8 cellular contexts compared by ENCODE assay signal in the genomic region with DNA sequence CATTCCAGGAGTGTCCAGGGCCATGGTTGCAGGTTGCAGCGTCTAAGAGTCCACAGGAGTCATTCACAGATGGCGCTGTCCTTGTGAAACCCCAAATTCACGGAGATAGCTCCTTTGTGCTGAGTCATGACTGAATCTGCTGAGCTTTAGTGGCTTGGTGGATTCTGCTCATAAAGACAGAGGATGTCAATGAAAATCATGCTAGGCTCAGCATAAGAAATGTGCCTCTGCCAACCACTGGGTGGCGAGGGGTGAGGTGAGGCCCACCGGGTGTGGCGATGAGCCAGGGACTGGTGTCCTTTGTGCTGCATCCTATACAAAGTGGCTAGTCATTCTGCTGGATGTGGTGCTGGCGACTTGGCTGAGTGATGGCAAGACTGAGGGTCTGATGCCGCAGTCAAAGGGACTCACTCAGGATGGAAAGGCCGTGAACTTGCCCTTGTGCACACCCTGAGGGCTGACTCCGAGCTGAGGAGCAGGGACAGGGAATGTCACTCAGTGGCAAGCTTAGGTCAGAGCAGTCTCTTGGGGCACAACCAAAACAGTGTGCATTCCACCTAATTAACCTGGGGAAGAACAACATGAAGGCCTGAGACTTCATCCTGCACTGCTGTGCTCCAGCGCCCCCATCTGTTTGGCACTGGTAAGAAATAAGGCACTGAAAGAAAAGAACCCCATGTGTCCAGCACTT.
DNase-seq lines count a peak whose midpoint lies in the region; ATAC-seq and TF ChIP-seq lines count a peak whose summit lies in the region.

No MANE protein-coding gene starts in this region.

- TF ChIP-seq CTCF in liver (IDR thresholded peaks at IDR 0.05; ENCODE audit: low read depth, low read length, missing input control) (no peak), stomach (IDR thresholded peaks at IDR 0.05) (no peak)

- TF ChIP-seq RAD21 in liver (IDR thresholded peaks at IDR 0.05): peak; percentile 28 to 48

- H3K36me3 ChIP-seq in liver (ENCODE audit: control insufficient read depth in 4 of 4, insufficient read depth in 3 of 4, low read depth in 1 of 4, low read length in 3 of 4) (peaks cover 0 to 8% (median 3%) of the 10 kb centered on the region in 4 donors), stomach (peaks cover 0 to 39% (median 31%) of the 10 kb centered on the region in 4 donors)

- no peak for TF ChIP-seq EP300 in stomach (IDR thresholded peaks at IDR 0.05)

- POLR2A ChIA-PET in activated naive CD8-positive, alpha-beta T cell treated with anti-CD3 and anti-CD28 coated beads, Interleukin-2, amount 10 ng/mL, durations not matched to agents 7 days and 5 days (lab: Charles Lee): no interaction called here

- intact Hi-C loops in stomach (cut with DNase I; ENCODE audit: low total_unique reads): no loop called here

- H3K27ac Mint-ChIP-seq in activated naive CD8-positive, alpha-beta T cell treated with anti-CD3 and anti-CD28 coated beads, Interleukin-2, amount 10 ng/mL, durations not matched to agents 7 days and 5 days: no peak overlapping the region

- H3K27me3 Mint-ChIP-seq in activated naive CD8-positive, alpha-beta T cell treated with anti-CD3 and anti-CD28 coated beads, Interleukin-2, amount 10 ng/mL, durations not matched to agents 7 days and 5 days: no peaks in the 10 kb centered on the region

- peak; percentile 52 for ATAC-seq in activated naive CD8-positive, alpha-beta T cell treated with anti-CD3 and anti-CD28 coated beads, Interleukin-2, amount 10 ng/mL, durations not matched to agents 7 days and 5 days (ENCODE audit: low read depth)
- ATAC-seq in HG02571 (IDR thresholded peaks at IDR 0.05; ENCODE audit: unreplicated experiment): no peak

- no peaks in the 10 kb centered on the region for H3K27me3 ChIP-seq in liver (ENCODE audit: control insufficient read depth in 4 of 4, insufficient read depth in 4 of 4, low read length in 3 of 4)
- no peaks in the 10 kb centered on the region for H3K27me3 ChIP-seq in stomach

- no peak overlapping the region for H3K4me3 Mint-ChIP-seq in activated naive CD8-positive, alpha-beta T cell treated with anti-CD3 and anti-CD28 coated beads, Interleukin-2, amount 10 ng/mL, durations not matched to agents 7 days and 5 days

- peaks cover 1% of the 10 kb centered on the region for H3K36me3 Mint-ChIP-seq in activated naive CD8-positive, alpha-beta T cell treated with anti-CD3 and anti-CD28 coated beads, Interleukin-2, amount 10 ng/mL, durations not matched to agents 7 days and 5 days

- H3K9me3 Mint-ChIP-seq in activated naive CD8-positive, alpha-beta T cell treated with anti-CD3 and anti-CD28 coated beads, Interleukin-2, amount 10 ng/mL, durations not matched to agents 7 days and 5 days: no peaks in the 10 kb centered on the region

- TF ChIP-seq POLR2A in stomach (IDR thresholded peaks at IDR 0.05): no peak

- peak; percentile 42 to 45 for DNase-seq in activated T-cell treated with anti-CD3 and anti-CD28 coated beads, Interleukin-2, amount 50 U/mL, for 48 hours
- DNase-seq in activated T-cell treated with anti-CD3 and anti-CD28 coated beads, Interleukin-2, amount 50 U/mL, for 1 hour: no peak
- DNase-seq in MV-4-11 (lab: John Stamatoyannopoulos, UW): peak; percentile 27
- peak; percentile 50 for DNase-seq in activated naive CD8-positive, alpha-beta T cell treated with anti-CD3 and anti-CD28 coated beads, Interleukin-2, amount 10 ng/mL, durations not matched to agents 7 days and 5 days
- no peak for DNase-seq in stomach
- no peak for DNase-seq in NCI-H774 (lab: John Stamatoyannopoulos, UW)

- WGBS in liver: 87% methylated on average over 11 of the region's 11 CpGs
- 78 to 90% (median 85%) methylated on average over 11 of the region's 11 CpGs for WGBS in stomach, 5 donors

- H3K9ac ChIP-seq in liver (ENCODE audit: low read depth in 1 of 2, low read length in 2 of 2): no peak overlapping the region

- peaks cover 3% of the 10 kb centered on the region for H3K4me1 Mint-ChIP-seq in activated naive CD8-positive, alpha-beta T cell treated with anti-CD3 and anti-CD28 coated beads, Interleukin-2, amount 10 ng/mL, durations not matched to agents 7 days and 5 days

- H3K4me3 ChIP-seq in liver (ENCODE audit: low read depth in 1 of 3, low read length in 3 of 3): no peak overlapping the region
- no peak overlapping the region for H3K4me3 ChIP-seq in stomach

- H3K4me1 ChIP-seq in liver (ENCODE audit: control insufficient read depth in 4 of 4, insufficient read depth in 4 of 4, low read length in 3 of 4): no peaks in the 10 kb centered on the region
- H3K4me1 ChIP-seq in stomach: peaks cover 0 to 2% (median 2%) of the 10 kb centered on the region in 4 donors

- H3K27ac ChIP-seq in liver (ENCODE audit: low read depth in 1 of 2, low read length in 2 of 2): no peak overlapping the region
- H3K27ac ChIP-seq in stomach: no peak overlapping the region

- H3K9me3 ChIP-seq in liver (ENCODE audit: control insufficient read depth in 4 of 4, low read length in 3 of 4): no peaks in the 10 kb centered on the region
- H3K9me3 ChIP-seq in stomach: no peaks in the 10 kb centered on the region

TF ChIP-seq in liver, 16 proteins besides CTCF, POLR2A, EP300 and RAD21:
- no peak for TF ChIP-seq FOXA1 (IDR thresholded peaks at IDR 0.05)
- TF ChIP-seq FOXA2 (IDR thresholded peaks at IDR 0.05): no peak
- no peak for TF ChIP-seq YY1 (IDR thresholded peaks at IDR 0.05)
- no peak for TF ChIP-seq MAX (IDR thresholded peaks at IDR 0.05)
- no peak for TF ChIP-seq JUND (IDR thresholded peaks at IDR 0.05)
- TF ChIP-seq REST (IDR thresholded peaks at IDR 0.05): no peak
- TF ChIP-seq ZBTB33 (IDR thresholded peaks at IDR 0.05): no peak
- TF ChIP-seq TAF1 (conservative IDR thresholded peaks at IDR 0.05): no peak
- TF ChIP-seq GABPA (IDR thresholded peaks at IDR 0.05 in 1 of 2, conservative IDR thresholded peaks at IDR 0.05 in 1 of 2): no peak
- TF ChIP-seq HNF4A (conservative IDR thresholded peaks at IDR 0.05): no peak
- TF ChIP-seq NR2F2 (IDR thresholded peaks at IDR 0.05): no peak
- no peak for TF ChIP-seq ATF3 (IDR thresholded peaks at IDR 0.05)
- TF ChIP-seq SP1 (IDR thresholded peaks at IDR 0.05): no peak
- TF ChIP-seq EGR1 (IDR thresholded peaks at IDR 0.05; ENCODE audit: low read depth in 2 of 2): no peak
- TF ChIP-seq HNF4G (IDR thresholded peaks at IDR 0.05): no peak

Comparison
In these comparisons a context has a peak if more than half of its experiments do, and no peak if none do; other contexts are left out.
1. DNase-seq: peak in activated T-cell treated with anti-CD3 and anti-CD28 coated beads, Interleukin-2, amount 50 U/mL, for 48 hours (2 of 2), MV-4-11 (single experiment) and activated naive CD8-positive, alpha-beta T cell treated with anti-CD3 and anti-CD28 coated beads, Interleukin-2, amount 10 ng/mL, durations not matched to agents 7 days and 5 days (single experiment); none in activated T-cell treated with anti-CD3 and anti-CD28 coated beads, Interleukin-2, amount 50 U/mL, for 1 hour (single experiment), stomach (single experiment) and NCI-H774 (single experiment).